Comparison of ENCODE assay signal across 29 cellular contexts in genomic region chr21:32566990-32567389, GRCh38. TPM values are rescaled to one million over a fixed set of nuclear protein-coding genes. Genes with fewer than 3 reads are reported as not detected.
"Had no signal": no experiment of that assay in that cellular context is flagged by ENCODE, and none has a peak within 500 bp of the region (broad histone marks: within the 10 kb centered on the region; RNA-seq: fewer than 3 reads in every experiment).

No MANE protein-coding gene starts in this region.

- H2AFZ ChIP-seq: PC-9 had no signal

- DNase-seq: activated CD4-positive, alpha-beta T cell treated with anti-CD3 and anti-CD28 coated beads, Interleukin-2, amount 10 ng/mL, durations not matched to agents 24 days and 14 days; activated CD4-positive, alpha-beta T cell treated with anti-CD3 and anti-CD28 coated beads, Interleukin-2, amount 50 U/mL, for 4 hours; activated CD8-positive, alpha-beta T cell treated with anti-CD3 and anti-CD28 coated beads, Interleukin-2, amount 10 ng/mL, durations not matched to agents 7 days and 5 days; activated gamma-delta T cell treated with Interleukin-2 at 50 U/mL for 16 hours; activated naive CD4-positive, alpha-beta T cell treated with anti-CD3 and anti-CD28 coated beads for 36 hours; activated T-cell treated with anti-CD3 and anti-CD28 coated beads, Interleukin-2, amount 50 U/mL, for 24 hours; adrenal gland; anterior cingulate cortex; brain microvascular endothelial cell; central memory CD4-positive, alpha-beta T cell; MM.1S; MV-4-11; NCI-H1092; NCI-H1436 treated with DMSO at 0.1 percent for 48 hours; NCI-H1694 treated with DMSO at 0.1 percent for 48 hours; NCI-H2029; NCI-H510A; NCI-H748 treated with DMSO at 0.1 percent for 48 hours; NK-92 treated with Interleukin-12 subunit alpha and Interleukin-12 subunit beta, amount 100 ng/mL, for 24 hours; PC-9; SIG-M5 had no signal

- FAIRE-seq: RCC 7860, TTC549 had no signal

- H3K27me3 ChIP-seq: adrenal gland, brain microvascular endothelial cell had no signal

- H3K9ac ChIP-seq: KMS-11 had no signal

- ATAC-seq: activated CD8-positive, alpha-beta T cell treated with anti-CD3 and anti-CD28 coated beads, Interleukin-2, amount 10 ng/mL, durations not matched to agents 7 days and 5 days; activated naive CD4-positive, alpha-beta T cell treated with anti-CD3 and anti-CD28 coated beads, Interleukin-2, amount 50 U/mL, for 72 hours; Right ventricle myocardium inferior had no signal

- H3K4me3 ChIP-seq: adrenal gland, PC-9 had no signal

- H3K4me2 ChIP-seq: KMS-11, PC-9 had no signal

- H3K36me3 ChIP-seq: adrenal gland, brain microvascular endothelial cell had no signal

- H3K27ac ChIP-seq: adrenal gland, brain microvascular endothelial cell, KMS-11, PC-9, RWPE1 had no signal

RNA-seq across cellular contexts. Expression of gene TCP10L, which starts 18.3 kb away (rescaled TPM):
- total RNA-seq: LHCN-M2, SK-MEL-5 had no signal
